Comparison of ENCODE assay signal across 8 cellular contexts in the genomic region with DNA sequence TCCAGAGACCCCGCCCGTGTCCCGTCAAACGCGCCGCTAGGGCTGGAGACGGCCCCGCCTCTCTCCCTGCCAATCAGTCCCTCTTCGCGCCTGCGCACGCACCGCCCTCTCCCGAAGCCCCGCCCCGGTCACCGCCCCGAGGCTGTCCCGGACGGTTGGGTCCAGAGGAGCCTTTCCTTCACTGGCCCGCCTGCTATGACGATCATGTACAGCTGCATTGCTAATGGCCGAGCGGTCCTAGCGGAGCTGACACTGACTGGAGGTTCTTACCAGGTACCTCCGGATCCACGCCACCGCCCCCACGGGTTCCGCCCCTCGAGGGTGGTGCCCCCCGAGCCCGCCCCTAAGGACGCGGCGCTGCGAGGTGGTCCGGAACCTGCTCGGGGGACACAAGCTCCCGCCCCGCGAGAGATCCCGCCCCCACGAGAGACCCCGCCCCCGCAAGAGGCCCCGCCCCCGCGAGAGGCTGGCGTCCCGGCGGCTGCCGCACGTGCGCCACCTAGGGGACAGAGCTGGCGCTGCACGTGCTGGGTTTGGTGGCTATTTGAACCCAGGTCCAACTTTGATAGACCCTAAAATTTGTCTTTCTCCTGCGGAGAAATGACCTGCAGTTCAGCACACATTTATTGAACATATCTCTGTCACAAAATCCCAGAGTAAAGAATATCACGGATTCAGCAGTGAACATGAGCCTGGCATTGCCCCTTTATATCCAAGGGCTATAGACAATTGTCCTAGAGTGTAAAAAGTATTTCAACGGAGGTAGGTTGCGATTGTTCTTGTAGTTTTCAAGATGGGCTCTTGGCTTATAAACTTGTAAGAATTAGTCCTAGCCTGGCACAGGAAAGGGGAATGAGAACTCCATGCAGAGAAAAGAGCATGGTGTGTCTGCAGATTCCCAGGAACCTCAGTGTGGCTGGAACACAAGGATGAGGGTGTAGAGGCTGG.
DNase-seq lines count a peak whose midpoint lies in the region; ATAC-seq and TF ChIP-seq lines count a peak whose summit lies in the region.

No MANE protein-coding gene starts in this region.

- H4K8ac ChIP-seq in H9 (replicated peaks; ENCODE audit: insufficient read length, low read depth, low read length), result no peak overlapping the region

- H3K4me2 ChIP-seq in H9 (ENCODE audit: insufficient read depth, insufficient read length, low read length) (peak overlapping the region; percentile 67), Loucy (ENCODE audit: low read depth, low read length, poor library complexity, severe bottlenecking) (peak overlapping the region; percentile 84)

- H3K9ac ChIP-seq in H9 (ENCODE audit: extremely low read depth, insufficient read length, low read length), result peak overlapping the region; percentile 65
- peak overlapping the region; percentile 57 for H3K9ac ChIP-seq in Loucy (ENCODE audit: low read depth, low read length, poor library complexity, severe bottlenecking)

- H2BK20ac ChIP-seq in H9 (ENCODE audit: low read depth, low read length, poor library complexity, severe bottlenecking), result no peak overlapping the region

- no peak overlapping the region for H3T11ph ChIP-seq in H9 (ENCODE audit: low read length)

- H3K18ac ChIP-seq in H9 (ENCODE audit: insufficient read length, low read depth, low read length), result no peak overlapping the region

- H3K27me3 ChIP-seq in H9 (ENCODE audit: insufficient read depth, low read length), result no peaks in the 10 kb centered on the region; the same call in 1 of the 2 replicates
- no peaks in the 10 kb centered on the region for H3K27me3 ChIP-seq in Loucy (ENCODE audit: insufficient read depth, low read length, poor library complexity, severe bottlenecking)

- H3K9me3 ChIP-seq in H9 (ENCODE audit: control insufficient read depth, low read depth, low read length) (no peaks in the 10 kb centered on the region), Loucy (ENCODE audit: insufficient read depth, low read depth, low read length) (no peaks in the 10 kb centered on the region)

- no CpG with 5 or more reads among the region's 61 CpGs for WGBS in H9 (ENCODE audit: extremely low coverage, insufficient read length, low lambda C conversion rate)

- no peak overlapping the region for H4K5ac ChIP-seq in H9 (ENCODE audit: insufficient read length, low read depth, low read length)

- no peaks in the 10 kb centered on the region for H3K9me3 Mint-ChIP-seq in H9
- H3K9me3 Mint-ChIP-seq in nephron, result no peaks in the 10 kb centered on the region

- no peak overlapping the region for H3K23ac ChIP-seq in H9 (ENCODE audit: insufficient read length, low read depth, low read length)

- H4K91ac ChIP-seq in H9 (ENCODE audit: insufficient read length, low read depth, low read length), result no peak overlapping the region

- H2BK120ac ChIP-seq in H9 (ENCODE audit: low read depth, low read length, poor library complexity, severe bottlenecking), result no peak overlapping the region

- peak; percentile 99 for ATAC-seq in stimulated activated naive CD8-positive, alpha-beta T cell treated with anti-CD3 and anti-CD28 coated beads, Interleukin-15, Interleukin-2, amounts not matched to agents 100 U/mL and 50 U/mL, for 24 hours

- H3F3A ChIP-seq in Loucy (ENCODE audit: low read depth), result no peaks in the 10 kb centered on the region

- H3K9me2 ChIP-seq in Loucy (replicated peaks; ENCODE audit: low read depth, low read length), result no peaks in the 10 kb centered on the region

- H3K23me2 ChIP-seq in H9 (ENCODE audit: insufficient read length, low read depth, low read length, poor library complexity, severe bottlenecking), result peaks cover 8% of the 10 kb centered on the region

- H3K4me3 Mint-ChIP-seq in H9 (peak overlapping the region; percentile 51 to 71), nephron (peak overlapping the region; percentile 80 to 82 (median 82))

- H2BK5ac ChIP-seq in H9 (ENCODE audit: insufficient read length, low read length), result no peak overlapping the region

- H3K14ac ChIP-seq in H9 (ENCODE audit: insufficient read depth, low read length), result no peak overlapping the region

- H3K36me3 ChIP-seq in Loucy (ENCODE audit: insufficient read depth, low read length), result no peaks in the 10 kb centered on the region

- peak overlapping the region; percentile 71 for H3K4me3 ChIP-seq in Loucy (ENCODE audit: low read length, poor library complexity, severe bottlenecking)

- H3K56ac ChIP-seq in H9 (ENCODE audit: insufficient read length, low read depth, low read length), result no peak overlapping the region

- H3K4me1 ChIP-seq in H9 (ENCODE audit: insufficient read depth, low read length), result no peaks in the 10 kb centered on the region; the same call in 1 of the 2 replicates
- H3K4me1 ChIP-seq in Loucy (ENCODE audit: insufficient read depth, low read length, poor library complexity, severe bottlenecking), result peaks cover 25% of the 10 kb centered on the region

- peaks cover 7 to 14% of the 10 kb centered on the region in 2 experiments for H3K4me1 Mint-ChIP-seq in H9
- H3K4me1 Mint-ChIP-seq in nephron, result peaks cover 4% of the 10 kb centered on the region

- H4K20me1 ChIP-seq in H9 (ENCODE audit: control insufficient read depth, insufficient read depth, insufficient read length) (no peaks in the 10 kb centered on the region), Loucy (ENCODE audit: insufficient read depth, low read length, poor library complexity, severe bottlenecking) (no peaks in the 10 kb centered on the region)

- peak; percentile 24; the same call in 1 of the 2 replicates for TF ChIP-seq POLR2A in Raji (IDR thresholded peaks at IDR 0.05; ENCODE audit: insufficient read depth, low read depth, low read length)

- H3K79me1 ChIP-seq in H9 (ENCODE audit: insufficient read depth, low read depth, low read length, poor library complexity, severe bottlenecking), result no peaks in the 10 kb centered on the region

- DNase-seq in EL, result peak; percentile 99
- peak; percentile 100 for DNase-seq in H9
- DNase-seq in activated effector memory CD4-positive, alpha-beta T cell treated with anti-CD3 and anti-CD28 coated beads, Interleukin-2, amount 50 U/mL, for 16 hours, result peak; percentile 100
- peak; percentile 98 for DNase-seq in fibroblast of the conjunctiva (ENCODE audit: low read depth)
- peak; percentile 100 for DNase-seq in stimulated activated naive CD8-positive, alpha-beta T cell treated with anti-CD3 and anti-CD28 coated beads, Interleukin-15, Interleukin-2, amounts not matched to agents 100 U/mL and 50 U/mL, for 24 hours

- H2AFZ ChIP-seq in H9 (ENCODE audit: low read length) (peak overlapping the region; percentile 100), Loucy (ENCODE audit: low read length) (peak overlapping the region; percentile 90)

- H3K79me2 ChIP-seq in H9 (ENCODE audit: insufficient read depth, low read length) (no peaks in the 10 kb centered on the region), Loucy (ENCODE audit: insufficient read depth, low read length) (no peaks in the 10 kb centered on the region)

- H3K4ac ChIP-seq in H9 (ENCODE audit: low read depth, low read length), result no peak overlapping the region

- H3K36me3 Mint-ChIP-seq in H9 (ENCODE audit: insufficient read depth in 1 of 3, low read depth in 3 of 3), result no peaks in the 10 kb centered on the region
- no peaks in the 10 kb centered on the region for H3K36me3 Mint-ChIP-seq in nephron (ENCODE audit: low read depth)

- no peak overlapping the region for H3K27ac Mint-ChIP-seq in H9
- H3K27ac Mint-ChIP-seq in nephron, result peak overlapping the region in 1 of 3 experiments; percentile 14

- no peak overlapping the region for H2AK5ac ChIP-seq in H9 (ENCODE audit: insufficient read length, low read length)

- H3K27me3 Mint-ChIP-seq in H9 (ENCODE audit: low read depth) (peaks cover 18% of the 10 kb centered on the region), nephron (ENCODE audit: low read depth) (peaks cover 9% of the 10 kb centered on the region)

- TF ChIP-seq CTCF in H9 (conservative IDR thresholded peaks at IDR 0.05) (peak; percentile 92), Loucy (conservative IDR thresholded peaks at IDR 0.05; ENCODE audit: low read length) (peak; percentile 82), nephron (IDR thresholded peaks at IDR 0.05; ENCODE audit: unreplicated experiment in 3 of 3) (peak; percentile 96 to 99 (median 98))

- H2BK15ac ChIP-seq in H9 (ENCODE audit: low read depth, low read length), result no peak overlapping the region

- H3K27ac ChIP-seq in H9 (ENCODE audit: insufficient read length, low read depth, low read length), result no peak overlapping the region

- H2BK12ac ChIP-seq in H9 (ENCODE audit: insufficient read length, low read depth, low read length), result no peak overlapping the region
